Comparison of ENCODE assay signal across 5 cellular contexts in the genomic region with DNA sequence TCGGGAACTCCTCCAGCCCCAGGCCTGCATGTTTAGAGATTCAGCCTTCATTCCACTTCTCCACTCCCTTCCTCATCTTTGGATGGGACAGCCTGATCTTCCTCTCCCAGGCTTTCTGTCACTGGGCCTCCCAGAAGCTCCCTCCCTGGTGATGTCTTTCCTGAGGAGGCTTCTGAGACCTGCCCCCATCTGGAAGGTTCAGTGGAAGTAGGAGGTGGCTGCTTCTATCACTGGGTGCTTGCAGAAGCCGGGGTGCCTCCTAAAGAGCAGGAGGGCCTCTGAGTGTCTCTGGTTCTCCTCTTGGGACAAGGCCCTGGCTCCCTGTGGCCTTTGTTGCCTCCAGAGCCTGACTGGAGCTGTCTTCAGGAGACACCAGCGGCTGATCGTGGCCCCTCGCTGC.
"Had no signal": no experiment of that assay in that cellular context is flagged by ENCODE, and none has a peak within 500 bp of the region (broad histone marks: within the 10 kb centered on the region; RNA-seq: fewer than 3 reads in every experiment).

No MANE protein-coding gene starts in this region.

- H3K27ac Mint-ChIP-seq: GM23338 had no signal

- H3K4me2 ChIP-seq: GM23338 had no signal

- H3K4me3 ChIP-seq: GM23338, K562 had no signal

- ATAC-seq: GM23338, K562 had no signal

- DNase-seq: H9, HCEC 1CT, IMR-90 had no signal

- H3K9me3 Mint-ChIP-seq: GM23338, H9 had no signal

- H2AFZ ChIP-seq: GM23338 had no signal

- H3K4me3 Mint-ChIP-seq: GM23338, H9 had no signal
